Comparison of ENCODE assay signal across 8 cellular contexts in the genomic region with DNA sequence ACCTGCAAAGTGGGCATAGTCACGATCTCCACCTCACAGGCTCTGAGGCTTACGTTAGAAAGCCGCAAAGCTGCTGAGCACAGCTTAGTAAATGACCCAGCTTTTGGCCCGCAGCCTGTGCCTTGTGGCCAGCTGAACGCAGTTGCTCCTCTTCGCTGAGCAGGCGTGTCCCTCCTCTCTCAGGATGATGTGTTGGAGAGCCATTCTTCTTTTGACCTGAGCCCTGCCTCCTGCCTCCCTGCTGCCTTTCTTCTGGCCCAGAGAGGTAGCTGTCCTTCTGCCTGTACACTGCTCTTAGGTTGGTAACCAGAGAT. TPM values are rescaled to one million over a fixed set of nuclear protein-coding genes. Genes with fewer than 3 reads are reported as not detected.
DNase-seq lines count a peak whose midpoint lies in the region; ATAC-seq and TF ChIP-seq lines count a peak whose summit lies in the region.

No MANE protein-coding gene starts in this region.

- H3K9me3 ChIP-seq in GM23248 (ENCODE audit: low read depth) (no peaks in the 10 kb centered on the region), spleen (no peaks in the 10 kb centered on the region)

- no peak for TF ChIP-seq POLR2A in spleen (IDR thresholded peaks at IDR 0.05)

- TF ChIP-seq CTCF in astrocyte of the spinal cord (IDR thresholded peaks at IDR 0.05; ENCODE audit: low read depth, low read length), result no peak
- no peak for TF ChIP-seq CTCF in spleen (IDR thresholded peaks at IDR 0.05 in 8 of 11, conservative IDR thresholded peaks at IDR 0.05 in 3 of 11)

- DNase-seq in GM23248, result peak; percentile 98
- peak; percentile 89 for DNase-seq in astrocyte of the spinal cord (ENCODE audit: low read depth, low spot score)
- DNase-seq in iris pigment epithelial cell (ENCODE audit: low read depth), result peak; percentile 75
- DNase-seq in spleen, result no peak
- DNase-seq in NK-92 (lab: John Stamatoyannopoulos, UW; ENCODE audit: unreplicated experiment), result no peak
- no peak for DNase-seq in NCI-H1436 treated with DMSO at 0.1 percent for 48 hours (lab: John Stamatoyannopoulos, UW)
- DNase-seq in DMS153 (lab: John Stamatoyannopoulos, UW), result no peak

- H3K79me2 ChIP-seq in GM23248 (ENCODE audit: insufficient read depth), result peaks cover 97% of the 10 kb centered on the region

- H3K9ac ChIP-seq in GM23248, result peak overlapping the region; percentile 55

- ATAC-seq in HG03039 (IDR thresholded peaks at IDR 0.05; ENCODE audit: unreplicated experiment), result no peak

- peak overlapping the region; percentile 33 for H3K4me2 ChIP-seq in GM23248 (ENCODE audit: unreplicated experiment)

- H3K4me1 ChIP-seq in GM23248 (ENCODE audit: insufficient read depth), result peaks cover 50% of the 10 kb centered on the region
- peaks cover 22 to 57% (median 40%) of the 10 kb centered on the region in 6 donors for H3K4me1 ChIP-seq in spleen

- H3K27me3 ChIP-seq in GM23248 (replicated peaks; ENCODE audit: insufficient read depth) (no peaks in the 10 kb centered on the region), spleen (replicated peaks in 1 of 7) (no peaks in the 10 kb centered on the region)

- intact Hi-C loops in spleen (cut with DNase I; ENCODE audit: low total_unique reads), result no loop called here

- H4K20me1 ChIP-seq in GM23248 (ENCODE audit: insufficient read depth), result peaks cover 18% of the 10 kb centered on the region; the same call in 1 of the 2 replicates

- H3F3A ChIP-seq in GM23248 (ENCODE audit: insufficient read depth), result peaks cover 60% of the 10 kb centered on the region

- H2AFZ ChIP-seq in GM23248, result no peak overlapping the region

- 1 to 3% methylated on average over 7 of the region's 7 CpGs for WGBS in GM23248 (ENCODE audit: low coverage in 1 of 2, low lambda C conversion rate in 2 of 2, missing lambda C conversion rate in 2 of 2), 2 experiments
- 81 to 93% (median 92%) methylated on average over 7 of the region's 7 CpGs for WGBS in spleen, 5 donors

- H3K9me2 ChIP-seq in GM23248 (ENCODE audit: insufficient read depth), result no peaks in the 10 kb centered on the region

- H3K27ac ChIP-seq in GM23248, result peak overlapping the region; percentile 81
- H3K27ac ChIP-seq in spleen, result peak overlapping the region in 5 of 8 donors; percentile 23 to 89 (median 69)

- in situ Hi-C loops in GM23248 (cut with MboI), result no loop called here
- in situ Hi-C loops in astrocyte of the spinal cord (cut with HindIII; ENCODE audit: low sequenced_read_pairs), result no loop called here

- no peak overlapping the region for H3K4me3 ChIP-seq in GM23248
- no peak overlapping the region for H3K4me3 ChIP-seq in astrocyte of the spinal cord (ENCODE audit: low read depth, low read length)
- no peak overlapping the region for H3K4me3 ChIP-seq in spleen

- H3K36me3 ChIP-seq in GM23248 (ENCODE audit: low read depth) (peaks cover 24% of the 10 kb centered on the region; the same call in 1 of the 2 replicates), spleen (peaks cover 0 to 43% (median 24%) of the 10 kb centered on the region in 6 donors)

RNA-seq across cellular contexts. Expression of a gene that starts 47.6 kb away (rescaled TPM):
- 134 and 172 TPM in 2 replicates for total RNA-seq in GM23248 (2014; rRNA removed; shearing (Covaris generic))
- polyA plus RNA-seq in GM23248 (2016; fragmentation: Nextera tagmentation; extraction: Ambion mirVana), result 681 and 706 TPM in 2 replicates
- 100 to 1,000 TPM in 3 of 7 donors, 10 to 100 TPM in 4; 30.4 to 369 (median 86.3) TPM for total RNA-seq in spleen
- polyA plus RNA-seq in spleen, result 100 to 1,000 TPM in 1 of 3 donors, 10 to 100 TPM in 2; 56.3 to 154 (median 80.1) TPM

Comparison
In these comparisons a context has a peak if more than half of its experiments do, and no peak if none do; other contexts are left out.
1. DNase-seq: peak in GM23248 (single experiment), astrocyte of the spinal cord (single experiment) and iris pigment epithelial cell (single experiment); none in spleen (single experiment), NK-92 (single experiment), NCI-H1436 treated with DMSO at 0.1 percent for 48 hours (single experiment) and DMS153 (single experiment).